Comparison of ENCODE assay signal across 31 cellular contexts in genomic region chr7:57199252-57199651, GRCh38.
"Had no signal": no experiment of that assay in that cellular context is flagged by ENCODE, and none has a peak within 500 bp of the region (broad histone marks: within the 10 kb centered on the region; RNA-seq: fewer than 3 reads in every experiment).

No MANE protein-coding gene starts in this region.

- H3K27ac Mint-ChIP-seq: activated B cell treated with CpG ODN at 0.5 μM for 24 hours; activated CD4-positive, alpha-beta memory T cell treated with anti-CD3 and anti-CD28 coated beads for 36 hours; activated CD4-positive, alpha-beta T cell treated with anti-CD3 and anti-CD28 coated beads for 36 hours; activated CD4-positive, alpha-beta T cell treated with anti-CD3 and anti-CD28 coated beads, Interleukin-2, amount 10 ng/mL, durations not matched to agents 24 days and 14 days; activated CD8-positive, alpha-beta memory T cell treated with anti-CD3 and anti-CD28 coated beads, Interleukin-2, amount 10 ng/mL, durations not matched to agents 7 days and 5 days; activated CD8-positive, alpha-beta T cell treated with anti-CD3 and anti-CD28 coated beads, Interleukin-2, amount 10 ng/mL, durations not matched to agents 7 days and 5 days; activated naive CD4-positive, alpha-beta T cell treated with anti-CD3 and anti-CD28 coated beads for 36 hours; activated naive CD4-positive, alpha-beta T cell treated with anti-CD3 and anti-CD28 coated beads, Interleukin-2, amount 50 U/mL, for 72 hours; activated naive CD8-positive, alpha-beta T cell treated with anti-CD3 and anti-CD28 coated beads, Interleukin-2, amount 10 ng/mL, durations not matched to agents 7 days and 5 days; activated T-helper 1 cell treated with anti-CD3 and anti-CD28 coated beads, Interleukin-12 subunit alpha, Interleukin-12 subunit beta, Interleukin-2, Interleukin-4 antibody, amounts not matched to agents 30 ng/mL and 10 ng/mL and 1 ng/mL, durations not matched to agents 14 hours and 24 hours and 36 hours; activated T-helper 2 cell treated with anti-CD3 and anti-CD28 coated beads, Interferon-gamma antibody, Interleukin-2, Interleukin-4, amounts not matched to agents 10 μg/mL and 5 μg/mL and 100 μg/mL, durations not matched to agents 14 hours and 24 hours and 36 hours; brain; dendritic cell treated with granulocyte-macrophage colony-stimulating factor and Interleukin-4, amounts not matched to agents 40 ng/mL and 50 ng/mL, for 4 days; endodermal cell; T-helper 17 cell; T-helper 2 cell treated with Interferon-gamma antibody and Interleukin-4, amounts not matched to agents 5 μg/mL and 100 μg/mL, for 36 hours had no signal

- DNase-seq: activated B cell treated with CpG ODN at 0.5 μM for 24 hours; activated CD4-positive, alpha-beta memory T cell treated with anti-CD3 and anti-CD28 coated beads for 36 hours; activated CD4-positive, alpha-beta T cell treated with anti-CD3 and anti-CD28 coated beads for 36 hours; activated CD4-positive, alpha-beta T cell treated with anti-CD3 and anti-CD28 coated beads, Interleukin-2, amount 10 ng/mL, durations not matched to agents 24 days and 14 days; activated CD4-positive, CD25-positive, alpha-beta regulatory T cell treated with anti-CD3 and anti-CD28 coated beads, Interleukin-2, amount 50 U/mL, for 72 hours; activated CD8-positive, alpha-beta memory T cell treated with anti-CD3 and anti-CD28 coated beads, Interleukin-2, amount 10 ng/mL, durations not matched to agents 7 days and 5 days; activated CD8-positive, alpha-beta memory T cell treated with anti-CD3 and anti-CD28 coated beads, Interleukin-2, amount 50 U/mL, for 4 hours; activated CD8-positive, alpha-beta T cell treated with anti-CD3 and anti-CD28 coated beads, Interleukin-2, amount 10 ng/mL, durations not matched to agents 7 days and 5 days; activated naive CD4-positive, alpha-beta T cell treated with anti-CD3 and anti-CD28 coated beads for 36 hours; activated naive CD8-positive, alpha-beta T cell treated with anti-CD3 and anti-CD28 coated beads, Interleukin-2, amount 10 ng/mL, durations not matched to agents 7 days and 5 days; activated T-cell treated with anti-CD3 and anti-CD28 coated beads, Interleukin-2, amount 50 U/mL, for 1 hour; activated T-cell treated with anti-CD3 and anti-CD28 coated beads, Interleukin-2, amount 50 U/mL, for 48 hours; caudate nucleus; colonic mucosa; effector memory CD4-positive, alpha-beta T cell; endodermal cell; foreskin fibroblast; T-helper 1 cell; T-helper 17 cell; T1000; WERI-Rb-1 had no signal

- H3K4me3 ChIP-seq: ascending aorta, breast epithelium, colonic mucosa, dorsolateral prefrontal cortex had no signal

- H3K36me3 ChIP-seq: ascending aorta, breast epithelium, colonic mucosa, WERI-Rb-1 had no signal

- H3K27me3 Mint-ChIP-seq: activated B cell treated with CpG ODN at 0.5 μM for 24 hours; activated CD4-positive, alpha-beta memory T cell treated with anti-CD3 and anti-CD28 coated beads for 36 hours; activated CD4-positive, alpha-beta T cell treated with anti-CD3 and anti-CD28 coated beads for 36 hours; activated CD4-positive, alpha-beta T cell treated with anti-CD3 and anti-CD28 coated beads, Interleukin-2, amount 10 ng/mL, durations not matched to agents 24 days and 14 days; activated CD8-positive, alpha-beta memory T cell treated with anti-CD3 and anti-CD28 coated beads, Interleukin-2, amount 10 ng/mL, durations not matched to agents 7 days and 5 days; activated naive CD8-positive, alpha-beta T cell treated with anti-CD3 and anti-CD28 coated beads, Interleukin-2, amount 10 ng/mL, durations not matched to agents 7 days and 5 days; brain; dendritic cell treated with granulocyte-macrophage colony-stimulating factor and Interleukin-4, amounts not matched to agents 40 ng/mL and 50 ng/mL, for 4 days; T-helper 17 cell had no signal

- H3K4me3 Mint-ChIP-seq: activated B cell treated with CpG ODN at 0.5 μM for 24 hours; activated CD4-positive, alpha-beta memory T cell treated with anti-CD3 and anti-CD28 coated beads for 36 hours; activated CD4-positive, alpha-beta T cell treated with anti-CD3 and anti-CD28 coated beads for 36 hours; activated CD4-positive, alpha-beta T cell treated with anti-CD3 and anti-CD28 coated beads, Interleukin-2, amount 10 ng/mL, durations not matched to agents 24 days and 14 days; activated CD8-positive, alpha-beta memory T cell treated with anti-CD3 and anti-CD28 coated beads, Interleukin-2, amount 10 ng/mL, durations not matched to agents 7 days and 5 days; activated CD8-positive, alpha-beta T cell treated with anti-CD3 and anti-CD28 coated beads, Interleukin-2, amount 10 ng/mL, durations not matched to agents 7 days and 5 days; activated naive CD4-positive, alpha-beta T cell treated with anti-CD3 and anti-CD28 coated beads for 36 hours; activated naive CD8-positive, alpha-beta T cell treated with anti-CD3 and anti-CD28 coated beads, Interleukin-2, amount 10 ng/mL, durations not matched to agents 7 days and 5 days; activated T-helper 1 cell treated with anti-CD3 and anti-CD28 coated beads, Interleukin-12 subunit alpha, Interleukin-12 subunit beta, Interleukin-2, Interleukin-4 antibody, amounts not matched to agents 30 ng/mL and 10 ng/mL and 1 ng/mL, durations not matched to agents 14 hours and 24 hours and 36 hours; brain; dendritic cell treated with granulocyte-macrophage colony-stimulating factor and Interleukin-4, amounts not matched to agents 40 ng/mL and 50 ng/mL, for 4 days; endodermal cell; T-helper 17 cell; T-helper 2 cell treated with Interferon-gamma antibody and Interleukin-4, amounts not matched to agents 5 μg/mL and 100 μg/mL, for 36 hours had no signal

- ATAC-seq: activated CD4-positive, alpha-beta T cell treated with anti-CD3 and anti-CD28 coated beads for 36 hours; activated CD8-positive, alpha-beta memory T cell treated with anti-CD3 and anti-CD28 coated beads, Interleukin-2, amount 10 ng/mL, durations not matched to agents 7 days and 5 days; activated CD8-positive, alpha-beta T cell treated with anti-CD3 and anti-CD28 coated beads, Interleukin-2, amount 10 ng/mL, durations not matched to agents 7 days and 5 days; activated naive CD4-positive, alpha-beta T cell treated with anti-CD3 and anti-CD28 coated beads, Interleukin-2, amount 50 U/mL, for 72 hours; esophagus mucosa; T-helper 17 cell had no signal

- H3K9me3 Mint-ChIP-seq: activated CD4-positive, alpha-beta T cell treated with anti-CD3 and anti-CD28 coated beads, Interleukin-2, amount 10 ng/mL, durations not matched to agents 24 days and 14 days had no signal

- H3K36me3 Mint-ChIP-seq: activated CD4-positive, alpha-beta memory T cell treated with anti-CD3 and anti-CD28 coated beads for 36 hours; activated CD8-positive, alpha-beta memory T cell treated with anti-CD3 and anti-CD28 coated beads, Interleukin-2, amount 10 ng/mL, durations not matched to agents 7 days and 5 days; activated naive CD8-positive, alpha-beta T cell treated with anti-CD3 and anti-CD28 coated beads, Interleukin-2, amount 10 ng/mL, durations not matched to agents 7 days and 5 days; brain had no signal

- H3K4me1 ChIP-seq: ascending aorta, breast epithelium, colonic mucosa had no signal

- H3K4me1 Mint-ChIP-seq: activated B cell treated with CpG ODN at 0.5 μM for 24 hours; activated CD4-positive, alpha-beta T cell treated with anti-CD3 and anti-CD28 coated beads for 36 hours; activated CD4-positive, alpha-beta T cell treated with anti-CD3 and anti-CD28 coated beads, Interleukin-2, amount 10 ng/mL, durations not matched to agents 24 days and 14 days; activated CD8-positive, alpha-beta memory T cell treated with anti-CD3 and anti-CD28 coated beads, Interleukin-2, amount 10 ng/mL, durations not matched to agents 7 days and 5 days; activated naive CD8-positive, alpha-beta T cell treated with anti-CD3 and anti-CD28 coated beads, Interleukin-2, amount 10 ng/mL, durations not matched to agents 7 days and 5 days; brain; endodermal cell; T-helper 17 cell had no signal

- H3K27ac ChIP-seq: ascending aorta, breast epithelium, colonic mucosa, dorsolateral prefrontal cortex, WERI-Rb-1 had no signal

- H3K27me3 ChIP-seq: ascending aorta, breast epithelium, colonic mucosa had no signal

- H3K9me3 ChIP-seq: colonic mucosa had no signal
